1 cellular context compared by ENCODE assay signal in the genomic region with DNA sequence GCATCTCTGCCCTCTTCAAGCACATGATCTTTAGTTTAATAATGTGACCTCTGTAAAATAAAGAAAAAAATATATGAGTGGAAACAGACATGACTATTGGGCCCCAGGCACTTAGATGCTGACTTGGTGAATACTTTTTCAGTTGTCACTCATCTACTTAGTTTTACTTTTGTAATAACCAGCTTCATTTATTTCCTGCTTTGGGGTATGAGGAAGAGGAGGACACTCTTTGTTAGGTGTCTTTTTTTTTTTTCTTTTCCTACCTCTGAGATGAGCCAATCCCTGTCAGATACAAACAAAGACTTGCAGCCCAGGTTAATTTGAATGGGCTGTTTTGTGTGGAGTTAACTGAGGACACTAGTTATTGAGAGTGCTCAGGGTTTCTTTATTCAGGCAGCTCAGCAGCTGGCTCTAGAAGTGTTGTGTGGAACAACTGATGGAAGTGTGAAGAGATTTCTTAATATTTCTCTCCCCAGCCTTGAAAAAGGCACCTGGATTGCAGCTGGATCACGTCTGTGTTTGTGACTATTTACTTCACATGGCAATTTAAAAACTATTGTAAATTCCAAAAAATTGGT.
TF ChIP-seq lines count a peak whose summit lies in the region.

No MANE protein-coding gene starts in this region.

TF ChIP-seq in GM12878, 131 proteins besides CTCF, POLR2A, EP300 and RAD21 (continued from another document):
- no peak for TF ChIP-seq ZNF622 (IDR thresholded peaks at IDR 0.05)
- no peak for TF ChIP-seq CREB1 (IDR thresholded peaks at IDR 0.05; ENCODE audit: low read depth)
- TF ChIP-seq HCFC1 (IDR thresholded peaks at IDR 0.05; ENCODE audit: low read length) = no peak
- no peak for TF ChIP-seq E4F1 (IDR thresholded peaks at IDR 0.05; ENCODE audit: borderline replicate concordance, partially characterized antibody)
- TF ChIP-seq, protein P1, sequence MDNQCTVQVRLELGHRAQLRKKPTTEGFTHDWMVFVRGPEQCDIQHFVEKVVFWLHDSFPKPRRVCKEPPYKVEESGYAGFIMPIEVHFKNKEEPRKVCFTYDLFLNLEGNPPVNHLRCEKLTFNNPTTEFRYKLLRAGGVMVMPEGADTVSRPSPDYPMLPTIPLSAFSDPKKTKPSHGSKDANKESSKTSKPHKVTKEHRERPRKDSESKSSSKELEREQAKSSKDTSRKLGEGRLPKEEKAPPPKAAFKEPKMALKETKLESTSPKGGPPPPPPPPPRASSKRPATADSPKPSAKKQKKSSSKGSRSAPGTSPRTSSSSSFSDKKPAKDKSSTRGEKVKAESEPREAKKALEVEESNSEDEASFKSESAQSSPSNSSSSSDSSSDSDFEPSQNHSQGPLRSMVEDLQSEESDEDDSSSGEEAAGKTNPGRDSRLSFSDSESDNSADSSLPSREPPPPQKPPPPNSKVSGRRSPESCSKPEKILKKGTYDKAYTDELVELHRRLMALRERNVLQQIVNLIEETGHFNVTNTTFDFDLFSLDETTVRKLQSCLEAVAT (IDR thresholded peaks at IDR 0.05) = no peak
- TF ChIP-seq TCF7 (IDR thresholded peaks at IDR 0.05; ENCODE audit: borderline replicate concordance) = no peak
- TF ChIP-seq, protein P2, sequence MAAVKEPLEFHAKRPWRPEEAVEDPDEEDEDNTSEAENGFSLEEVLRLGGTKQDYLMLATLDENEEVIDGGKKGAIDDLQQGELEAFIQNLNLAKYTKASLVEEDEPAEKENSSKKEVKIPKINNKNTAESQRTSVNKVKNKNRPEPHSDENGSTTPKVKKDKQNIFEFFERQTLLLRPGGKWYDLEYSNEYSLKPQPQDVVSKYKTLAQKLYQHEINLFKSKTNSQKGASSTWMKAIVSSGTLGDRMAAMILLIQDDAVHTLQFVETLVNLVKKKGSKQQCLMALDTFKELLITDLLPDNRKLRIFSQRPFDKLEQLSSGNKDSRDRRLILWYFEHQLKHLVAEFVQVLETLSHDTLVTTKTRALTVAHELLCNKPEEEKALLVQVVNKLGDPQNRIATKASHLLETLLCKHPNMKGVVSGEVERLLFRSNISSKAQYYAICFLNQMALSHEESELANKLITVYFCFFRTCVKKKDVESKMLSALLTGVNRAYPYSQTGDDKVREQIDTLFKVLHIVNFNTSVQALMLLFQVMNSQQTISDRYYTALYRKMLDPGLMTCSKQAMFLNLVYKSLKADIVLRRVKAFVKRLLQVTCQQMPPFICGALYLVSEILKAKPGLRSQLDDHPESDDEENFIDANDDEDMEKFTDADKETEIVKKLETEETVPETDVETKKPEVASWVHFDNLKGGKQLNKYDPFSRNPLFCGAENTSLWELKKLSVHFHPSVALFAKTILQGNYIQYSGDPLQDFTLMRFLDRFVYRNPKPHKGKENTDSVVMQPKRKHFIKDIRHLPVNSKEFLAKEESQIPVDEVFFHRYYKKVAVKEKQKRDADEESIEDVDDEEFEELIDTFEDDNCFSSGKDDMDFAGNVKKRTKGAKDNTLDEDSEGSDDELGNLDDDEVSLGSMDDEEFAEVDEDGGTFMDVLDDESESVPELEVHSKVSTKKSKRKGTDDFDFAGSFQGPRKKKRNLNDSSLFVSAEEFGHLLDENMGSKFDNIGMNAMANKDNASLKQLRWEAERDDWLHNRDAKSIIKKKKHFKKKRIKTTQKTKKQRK (IDR thresholded peaks at IDR 0.05; ENCODE audit: low read depth, low read length) = no peak
- no peak for TF ChIP-seq SP1 (IDR thresholded peaks at IDR 0.05; ENCODE audit: low read depth, low read length)
- TF ChIP-seq SMC3 (IDR thresholded peaks at IDR 0.05; ENCODE audit: borderline replicate concordance, low read length) = no peak
- TF ChIP-seq RAD51 (IDR thresholded peaks at IDR 0.05) = no peak
